In the genomic region with DNA sequence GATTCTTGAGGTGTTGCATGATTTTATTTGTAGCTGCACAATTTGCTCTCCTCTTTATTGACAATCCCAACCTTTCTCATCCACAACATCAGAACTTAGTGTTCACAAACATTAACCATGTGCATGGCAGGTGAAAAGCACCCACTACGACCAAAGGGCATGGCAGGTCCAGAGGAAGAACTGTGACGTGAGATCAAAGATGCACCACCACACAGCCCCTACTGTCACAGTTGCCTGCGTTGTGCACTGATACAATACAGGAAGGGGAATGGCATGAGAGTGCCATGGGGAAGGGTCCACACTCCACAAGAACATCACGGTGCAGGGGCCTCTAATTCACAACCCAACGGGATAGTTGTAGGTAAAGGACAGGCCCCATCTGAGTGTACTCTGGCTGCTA, we compare ENCODE assay signal across 35 cellular contexts.
DNase-seq lines count a peak whose midpoint lies in the region; ATAC-seq and TF ChIP-seq lines count a peak whose summit lies in the region.
"Had no signal": no experiment of that assay in that cellular context is flagged by ENCODE, and none has a peak within 500 bp of the region (broad histone marks: within the 10 kb centered on the region; RNA-seq: fewer than 3 reads in every experiment).

No MANE protein-coding gene starts in this region.

- H3K79me2 ChIP-seq in Karpas-422 (ENCODE audit: low read length), result no peaks in the 10 kb centered on the region

- H3K9me2 ChIP-seq in Karpas-422 (replicated peaks; ENCODE audit: insufficient read depth, low read length), result no peaks in the 10 kb centered on the region

- H3K4me3 ChIP-seq in Karpas-422 (ENCODE audit: low read length), result peak overlapping the region; percentile 42
- H3K4me3 ChIP-seq in esophagus muscularis mucosa, result no peak overlapping the region
- H3K4me3 ChIP-seq in neuronal stem cell (ENCODE audit: low read length in 2 of 2), result no peak overlapping the region
- H3K4me3 ChIP-seq in gastrocnemius medialis, result no peak overlapping the region
- H3K4me3 ChIP-seq: A549; BLaER1; BLaER1 treated with 17β-estradiol and CSF1 and Interleukin-3, amounts not matched to agents 10 nM and 100 nM had no signal

- H2BK12ac ChIP-seq in neuronal stem cell (ENCODE audit: low read length), result no peak overlapping the region

- no peak overlapping the region for H3K4ac ChIP-seq in neuronal stem cell (ENCODE audit: low read length)

- no peak for ATAC-seq in HG03108 (IDR thresholded peaks at IDR 0.05; ENCODE audit: unreplicated experiment)
- ATAC-seq in gastrocnemius medialis, result no peak
- ATAC-seq: A549; CD8-positive, alpha-beta T cell had no signal

- no peak for TF ChIP-seq EP300 in esophagus muscularis mucosa (IDR thresholded peaks at IDR 0.05)

- H3K9me3 ChIP-seq in Karpas-422 (ENCODE audit: low read length), result no peaks in the 10 kb centered on the region
- H3K9me3 ChIP-seq in esophagus muscularis mucosa, result no peaks in the 10 kb centered on the region
- no peaks in the 10 kb centered on the region for H3K9me3 ChIP-seq in neuronal stem cell (replicated peaks in 1 of 2; ENCODE audit: control insufficient read depth in 2 of 2, insufficient read depth in 1 of 2, low read depth in 1 of 2, low read length in 2 of 2)
- H3K9me3 ChIP-seq in gastrocnemius medialis, result no peaks in the 10 kb centered on the region
- H3K9me3 ChIP-seq: A549; BE2C; BLaER1; BLaER1 treated with 17β-estradiol and CSF1 and Interleukin-3, amounts not matched to agents 10 nM and 100 nM; Caco-2 had no signal

- intact Hi-C loops in esophagus muscularis mucosa (cut with DNase I), result no loop called here
- intact Hi-C loops in gastrocnemius medialis (cut with DNase I; ENCODE audit: low total_unique reads), result no loop called here

- H3K27ac ChIP-seq in Karpas-422 (ENCODE audit: low read length) (peak overlapping the region; percentile 99), esophagus muscularis mucosa (replicated peaks in 1 of 4) (no peak overlapping the region), neuronal stem cell (replicated peaks; ENCODE audit: low read length) (no peak overlapping the region), gastrocnemius medialis (no peak overlapping the region)
- H3K27ac ChIP-seq: 22Rv1; A549; BLaER1; BLaER1 treated with 17β-estradiol and CSF1 and Interleukin-3, amounts not matched to agents 10 nM and 100 nM; C4-2B had no signal

- no peak overlapping the region for H3K18ac ChIP-seq in neuronal stem cell (ENCODE audit: low read length)

- H3K27me3 ChIP-seq in Karpas-422 (ENCODE audit: low read length) (no peaks in the 10 kb centered on the region), esophagus muscularis mucosa (peaks cover 0 to 5% (median 0%) of the 10 kb centered on the region in 4 donors), neuronal stem cell (ENCODE audit: control insufficient read depth in 3 of 3, insufficient read depth in 3 of 3, low read depth in 1 of 3, low read length in 3 of 3) (no peaks in the 10 kb centered on the region), gastrocnemius medialis (peaks cover 0 to 9% (median 2%) of the 10 kb centered on the region in 3 donors)
- H3K27me3 ChIP-seq: BE2C; BLaER1; BLaER1 treated with 17β-estradiol and CSF1 and Interleukin-3, amounts not matched to agents 10 nM and 100 nM had no signal

- no peak overlapping the region for H3K23ac ChIP-seq in neuronal stem cell (ENCODE audit: low read depth, low read length, poor library complexity)

- in situ Hi-C loops in gastrocnemius medialis (cut with MboI; ENCODE audit: low sequenced_read_pairs in 4 of 4), result no loop called here

- H3K9ac ChIP-seq in Karpas-422 (ENCODE audit: low read length) (peak overlapping the region; percentile 69), neuronal stem cell (ENCODE audit: low read depth, low read length, poor library complexity) (no peak overlapping the region)
- H3K9ac ChIP-seq: BLaER1; BLaER1 treated with 17β-estradiol and CSF1 and Interleukin-3, amounts not matched to agents 10 nM and 100 nM had no signal

- H2AFZ ChIP-seq in Karpas-422 (ENCODE audit: low read length), result peak overlapping the region; percentile 47; the same call in 1 of the 2 replicates
- no peak overlapping the region for H2AFZ ChIP-seq in neuronal stem cell (ENCODE audit: low read length)

- H3K4me2 ChIP-seq in Karpas-422 (ENCODE audit: low read depth, low read length, poor library complexity, severe bottlenecking) (peak overlapping the region; percentile 72), neuronal stem cell (ENCODE audit: insufficient read depth, low read length, poor library complexity, severe bottlenecking) (no peak overlapping the region)
- H3K4me2 ChIP-seq: A549; BLaER1; BLaER1 treated with 17β-estradiol and CSF1 and Interleukin-3, amounts not matched to agents 10 nM and 100 nM had no signal

- no peaks in the 10 kb centered on the region for H4K20me1 ChIP-seq in Karpas-422 (ENCODE audit: insufficient read depth, low read depth, low read length)
- H4K20me1 ChIP-seq: BLaER1; BLaER1 treated with 17β-estradiol and CSF1 and Interleukin-3, amounts not matched to agents 10 nM and 100 nM had no signal

- peaks cover 3% of the 10 kb centered on the region for H3K9me3 Mint-ChIP-seq in glutamatergic neuron (ENCODE audit: unreplicated experiment)
- H3K9me3 Mint-ChIP-seq: CD4-positive, alpha-beta T cell; CD4-positive, CD25-positive, alpha-beta regulatory T cell had no signal

- peaks cover 7% of the 10 kb centered on the region for H3K27me3 Mint-ChIP-seq in glutamatergic neuron (ENCODE audit: unreplicated experiment)

- DNase-seq in Karpas-422, result peak; percentile 53
- peak; percentile 75 for DNase-seq in esophagus muscularis mucosa (ENCODE audit: extremely low spot score)
- DNase-seq in glutamatergic neuron, result no peak
- no peak for DNase-seq in neuronal stem cell (ENCODE audit: low spot score)
- no peak for DNase-seq in stimulated activated naive CD4-positive, alpha-beta T cell (lab: John Stamatoyannopoulos, UW)
- no peak for DNase-seq in DMS53 treated with DMSO at 0.1 percent for 48 hours (lab: John Stamatoyannopoulos, UW; ENCODE audit: unreplicated experiment)
- DNase-seq in gastrocnemius medialis, result no peak
- DNase-seq: 8988T; ACHN; AML-193; BE2C; C1 segment of cervical spinal cord; Caco-2; Calu3; CD4-positive, alpha-beta memory T cell; CD4-positive, alpha-beta T cell; CD4-positive, CD25-positive, alpha-beta regulatory T cell; CD8-positive, alpha-beta memory T cell; CD8-positive, alpha-beta T cell; COR-L47; DMS 273 treated with DMSO at 0.1 percent for 48 hours; DMS153; DMS53; DMS79; DMS79 treated with DMSO at 0.1 percent for 48 hours; DND-41; EL had no signal

- H2AK5ac ChIP-seq in neuronal stem cell (ENCODE audit: low read depth, low read length), result no peak overlapping the region

- H3K4me1 ChIP-seq in Karpas-422 (ENCODE audit: low read length), result peaks cover 79% of the 10 kb centered on the region
- H3K4me1 ChIP-seq in esophagus muscularis mucosa, result no peaks in the 10 kb centered on the region
- H3K4me1 ChIP-seq in neuronal stem cell (ENCODE audit: control insufficient read depth in 2 of 2, insufficient read depth in 1 of 2, low read depth in 1 of 2, low read length in 2 of 2), result no peaks in the 10 kb centered on the region
- no peaks in the 10 kb centered on the region for H3K4me1 ChIP-seq in gastrocnemius medialis
- H3K4me1 ChIP-seq: A549; BE2C; BLaER1; BLaER1 treated with 17β-estradiol and CSF1 and Interleukin-3, amounts not matched to agents 10 nM and 100 nM; Caco-2 had no signal

- no peaks in the 10 kb centered on the region for H3K36me3 Mint-ChIP-seq in glutamatergic neuron (ENCODE audit: unreplicated experiment)
- H3K36me3 Mint-ChIP-seq: CD14-positive monocyte; CD4-positive, alpha-beta memory T cell; CD4-positive, CD25-positive, alpha-beta regulatory T cell; CD8-positive, alpha-beta memory T cell; CD8-positive, alpha-beta T cell had no signal

- no peak for TF ChIP-seq CTCF in esophagus muscularis mucosa (IDR thresholded peaks at IDR 0.05)
- TF ChIP-seq CTCF in glutamatergic neuron (IDR thresholded peaks at IDR 0.05; ENCODE audit: partially characterized antibody, unreplicated experiment), result no peak
- TF ChIP-seq CTCF in gastrocnemius medialis (IDR thresholded peaks at IDR 0.05 in 4 of 5, conservative IDR thresholded peaks at IDR 0.05 in 1 of 5), result no peak

- peaks cover 2% of the 10 kb centered on the region for H3K79me1 ChIP-seq in neuronal stem cell (ENCODE audit: low read depth, low read length)

- peak overlapping the region; percentile 63 for H3K4me3 Mint-ChIP-seq in glutamatergic neuron (ENCODE audit: unreplicated experiment)
- H3K4me3 Mint-ChIP-seq: B cell; CD14-positive monocyte; CD4-positive, alpha-beta memory T cell; CD4-positive, alpha-beta T cell; CD4-positive, CD25-positive, alpha-beta regulatory T cell; CD8-positive, alpha-beta memory T cell; CD8-positive, alpha-beta T cell had no signal

- H4K91ac ChIP-seq in neuronal stem cell (ENCODE audit: low read depth, low read length, poor library complexity), result no peak overlapping the region

- no peak overlapping the region for H2BK5ac ChIP-seq in neuronal stem cell (ENCODE audit: low read length)

- peak overlapping the region; percentile 70 for H3K27ac Mint-ChIP-seq in glutamatergic neuron (ENCODE audit: unreplicated experiment)
- H3K27ac Mint-ChIP-seq: B cell; CD14-positive monocyte; CD4-positive, alpha-beta memory T cell; CD4-positive, alpha-beta T cell; CD4-positive, CD25-positive, alpha-beta regulatory T cell; CD8-positive, alpha-beta memory T cell; CD8-positive, alpha-beta T cell had no signal

- WGBS in esophagus muscularis mucosa, result 98% methylated on average over 4 of the region's 5 CpGs
- no CpG with 5 or more reads among the region's 5 CpGs for WGBS in neuronal stem cell (ENCODE audit: extremely low coverage in 2 of 2, insufficient read length in 2 of 2, insufficient replicate concordance in 1 of 2), 2 donors

- H2BK15ac ChIP-seq in neuronal stem cell (ENCODE audit: low read length), result no peak overlapping the region

- no peak overlapping the region for H3K14ac ChIP-seq in neuronal stem cell (ENCODE audit: low read length)

- H2BK120ac ChIP-seq in neuronal stem cell (ENCODE audit: low read depth, low read length), result no peak overlapping the region

- TF ChIP-seq POLR2A in esophagus muscularis mucosa (IDR thresholded peaks at IDR 0.05; ENCODE audit: low read depth) (no peak), gastrocnemius medialis (IDR thresholded peaks at IDR 0.05) (no peak)

- peaks cover 25% of the 10 kb centered on the region for H3K4me1 Mint-ChIP-seq in glutamatergic neuron (ENCODE audit: low read depth, unreplicated experiment)
- H3K4me1 Mint-ChIP-seq: B cell; CD14-positive monocyte; CD4-positive, alpha-beta memory T cell; CD4-positive, CD25-positive, alpha-beta regulatory T cell; CD8-positive, alpha-beta memory T cell had no signal

- no peaks in the 10 kb centered on the region for H3K36me3 ChIP-seq in Karpas-422 (ENCODE audit: insufficient read depth, low read length)
- H3K36me3 ChIP-seq in esophagus muscularis mucosa, result no peaks in the 10 kb centered on the region
- no peaks in the 10 kb centered on the region for H3K36me3 ChIP-seq in neuronal stem cell (replicated peaks in 1 of 2; ENCODE audit: control insufficient read depth in 2 of 2, insufficient read depth in 2 of 2, low read length in 2 of 2)
- H3K36me3 ChIP-seq in gastrocnemius medialis, result no peaks in the 10 kb centered on the region
- H3K36me3 ChIP-seq: BE2C; BLaER1; BLaER1 treated with 17β-estradiol and CSF1 and Interleukin-3, amounts not matched to agents 10 nM and 100 nM had no signal

- H4K8ac ChIP-seq in neuronal stem cell (ENCODE audit: low read depth, low read length), result peak overlapping the region; percentile 67

Comparison
In these comparisons a context has a peak if more than half of its experiments do, and no peak if none do; other contexts are left out.
1. DNase-seq: peak in Karpas-422 (single experiment) and esophagus muscularis mucosa (single experiment); none in glutamatergic neuron (single experiment), neuronal stem cell (single experiment), stimulated activated naive CD4-positive, alpha-beta T cell (0 of 6), DMS53 treated with DMSO at 0.1 percent for 48 hours (single experiment) and gastrocnemius medialis (0 of 2).